36 cellular contexts compared by ENCODE assay signal in the genomic region with DNA sequence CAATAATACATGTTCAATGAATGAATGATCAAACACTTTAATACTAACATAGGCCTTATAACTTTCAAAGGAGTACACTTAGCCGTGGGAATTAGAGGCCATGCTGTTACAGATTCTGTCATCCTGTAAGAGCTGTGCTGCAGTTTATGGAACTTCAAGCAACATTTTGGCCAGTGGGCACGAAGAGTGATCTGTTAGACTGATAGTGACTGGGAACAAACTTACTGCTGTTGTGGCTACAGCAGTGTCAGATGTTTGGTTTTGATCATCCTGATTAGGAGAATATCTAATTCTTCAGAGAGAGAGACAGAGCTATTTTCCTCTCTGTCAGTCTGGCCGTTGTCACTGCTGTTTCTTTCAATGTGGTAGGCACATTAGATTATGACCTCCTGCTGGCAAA.
"Had no signal": no experiment of that assay in that cellular context is flagged by ENCODE, and none has a peak within 500 bp of the region (broad histone marks: within the 10 kb centered on the region; RNA-seq: fewer than 3 reads in every experiment).

No MANE protein-coding gene starts in this region.

- H3K4me1 ChIP-seq: adrenal gland, ascending aorta, body of pancreas, breast epithelium had no signal

- DNase-seq: activated effector memory CD4-positive, alpha-beta T cell treated with anti-CD3 and anti-CD28 coated beads, Interleukin-2, amount 50 U/mL, for 16 hours; activated effector memory CD4-positive, alpha-beta T cell treated with Interleukin-2 at 50 U/mL for 16 hours; activated gamma-delta T cell; activated gamma-delta T cell treated with Interleukin-2 at 50 U/mL for 16 hours; activated naive CD4-positive, alpha-beta T cell; activated naive CD4-positive, alpha-beta T cell treated with anti-CD3 and anti-CD28 coated beads for 36 hours; activated naive CD4-positive, alpha-beta T cell treated with anti-CD3 and anti-CD28 coated beads, Interleukin-2, amount 10 ng/mL, durations not matched to agents 7 days and 5 days; activated naive CD4-positive, alpha-beta T cell treated with anti-CD3 and anti-CD28 coated beads, Interleukin-2, amount 50 U/mL, for 16 hours; activated naive CD4-positive, alpha-beta T cell treated with Interleukin-2 at 50 U/mL for 16 hours; activated naive CD8-positive, alpha-beta T cell treated with anti-CD3 and anti-CD28 coated beads for 36 hours; activated naive CD8-positive, alpha-beta T cell treated with anti-CD3 and anti-CD28 coated beads, Interleukin-2, amount 10 ng/mL, durations not matched to agents 7 days and 5 days; activated naive CD8-positive, alpha-beta T cell treated with anti-CD3 and anti-CD28 coated beads, Interleukin-2, amount 50 U/mL, for 24 hours; activated T-cell treated with anti-CD3 and anti-CD28 coated beads, Interleukin-2, amount 50 U/mL, for 4 hours; activated T-cell treated with anti-CD3 and anti-CD28 coated beads, Interleukin-2, amount 50 U/mL, for 48 hours; activated T-cell treated with anti-CD3 and anti-CD28 coated beads, Interleukin-2, amount 50 U/mL, for 72 hours; adrenal gland; amniotic stem cell; amygdala; anterior cingulate cortex; aorta; body of pancreas; brain microvascular endothelial cell; caudate nucleus; central memory CD4-positive, alpha-beta T cell; cerebellar nuclear complex had no signal

- H3K27me3 ChIP-seq: adrenal gland, ascending aorta, body of pancreas, brain microvascular endothelial cell, breast epithelium, cardiac muscle cell had no signal

- ATAC-seq: activated naive CD4-positive, alpha-beta T cell treated with anti-CD3 and anti-CD28 coated beads, Interleukin-2, amount 50 U/mL, for 72 hours; activated naive CD8-positive, alpha-beta T cell treated with anti-CD3 and anti-CD28 coated beads, Interleukin-2, amount 50 U/mL, for 24 hours; activated T-cell treated with anti-CD3 and anti-CD28 coated beads, Interleukin-2, amount 50 U/mL, for 4 hours; activated T-cell treated with anti-CD3 and anti-CD28 coated beads, Interleukin-2, amount 50 U/mL, for 72 hours; activated T-helper 17 cell treated with anti-CD3 and anti-CD28 coated beads, Interleukin-2, amount 50 U/mL, for 72 hours; body of pancreas had no signal

- H3K4me3 Mint-ChIP-seq: activated naive CD4-positive, alpha-beta T cell treated with anti-CD3 and anti-CD28 coated beads for 36 hours; activated naive CD4-positive, alpha-beta T cell treated with anti-CD3 and anti-CD28 coated beads, Interleukin-2, amount 10 ng/mL, durations not matched to agents 7 days and 5 days; activated naive CD4-positive, alpha-beta T cell treated with anti-CD3 and anti-CD28 coated beads, Interleukin-2, amount 50 U/mL, for 24 hours; activated naive CD8-positive, alpha-beta T cell; activated naive CD8-positive, alpha-beta T cell treated with anti-CD3 and anti-CD28 coated beads for 36 hours; activated naive CD8-positive, alpha-beta T cell treated with anti-CD3 and anti-CD28 coated beads, Interleukin-2, amount 10 ng/mL, durations not matched to agents 7 days and 5 days; activated naive CD8-positive, alpha-beta T cell treated with anti-CD3 and anti-CD28 coated beads, Interleukin-2, amount 50 U/mL, for 24 hours; activated T-cell treated with anti-CD3 and anti-CD28 coated beads, Interleukin-2, amount 50 U/mL, for 4 hours; activated T-cell treated with anti-CD3 and anti-CD28 coated beads, Interleukin-2, amount 50 U/mL, for 72 hours; activated T-helper 1 cell treated with anti-CD3 and anti-CD28 coated beads, Interleukin-12 subunit alpha, Interleukin-12 subunit beta, Interleukin-2, Interleukin-4 antibody, amounts not matched to agents 30 ng/mL and 10 ng/mL and 1 ng/mL, durations not matched to agents 14 hours and 24 hours and 36 hours; activated T-helper 17 cell treated with anti-CD3 and anti-CD28 coated beads, Interleukin-2, amount 50 U/mL, for 72 hours; brain; central memory CD8-positive, alpha-beta T cell had no signal

- H3K36me3 ChIP-seq: adrenal gland, ascending aorta, brain microvascular endothelial cell, breast epithelium, cardiac muscle cell had no signal

- H3K36me3 Mint-ChIP-seq: activated naive CD4-positive, alpha-beta T cell treated with anti-CD3 and anti-CD28 coated beads, Interleukin-2, amount 10 ng/mL, durations not matched to agents 7 days and 5 days; activated naive CD4-positive, alpha-beta T cell treated with anti-CD3 and anti-CD28 coated beads, Interleukin-2, amount 50 U/mL, for 24 hours; activated naive CD4-positive, alpha-beta T cell treated with anti-CD3 and anti-CD28 coated beads, Interleukin-2, amount 50 U/mL, for 72 hours; activated naive CD8-positive, alpha-beta T cell; activated naive CD8-positive, alpha-beta T cell treated with anti-CD3 and anti-CD28 coated beads for 36 hours; activated naive CD8-positive, alpha-beta T cell treated with anti-CD3 and anti-CD28 coated beads, Interleukin-2, amount 10 ng/mL, durations not matched to agents 7 days and 5 days; brain had no signal

- H3K4me3 ChIP-seq: adrenal gland, ascending aorta, body of pancreas, breast epithelium, cardiac muscle cell had no signal

- H3K9me3 Mint-ChIP-seq: activated naive CD4-positive, alpha-beta T cell treated with anti-CD3 and anti-CD28 coated beads, Interleukin-2, amount 50 U/mL, for 24 hours; activated naive CD8-positive, alpha-beta T cell treated with anti-CD3 and anti-CD28 coated beads for 36 hours; activated naive CD8-positive, alpha-beta T cell treated with anti-CD3 and anti-CD28 coated beads, Interleukin-2, amount 10 ng/mL, durations not matched to agents 7 days and 5 days; brain had no signal

- H3K27me3 Mint-ChIP-seq: activated naive CD4-positive, alpha-beta T cell treated with anti-CD3 and anti-CD28 coated beads, Interleukin-2, amount 10 ng/mL, durations not matched to agents 7 days and 5 days; activated naive CD4-positive, alpha-beta T cell treated with anti-CD3 and anti-CD28 coated beads, Interleukin-2, amount 50 U/mL, for 24 hours; activated naive CD8-positive, alpha-beta T cell treated with anti-CD3 and anti-CD28 coated beads for 36 hours; activated naive CD8-positive, alpha-beta T cell treated with anti-CD3 and anti-CD28 coated beads, Interleukin-2, amount 10 ng/mL, durations not matched to agents 7 days and 5 days; activated naive CD8-positive, alpha-beta T cell treated with anti-CD3 and anti-CD28 coated beads, Interleukin-2, amount 50 U/mL, for 24 hours; activated T-helper 17 cell treated with anti-CD3 and anti-CD28 coated beads, Interleukin-2, amount 50 U/mL, for 72 hours; brain; central memory CD8-positive, alpha-beta T cell had no signal

- H3K4me1 Mint-ChIP-seq: activated naive CD4-positive, alpha-beta T cell treated with anti-CD3 and anti-CD28 coated beads, Interleukin-2, amount 10 ng/mL, durations not matched to agents 7 days and 5 days; activated naive CD4-positive, alpha-beta T cell treated with anti-CD3 and anti-CD28 coated beads, Interleukin-2, amount 50 U/mL, for 24 hours; activated naive CD8-positive, alpha-beta T cell treated with anti-CD3 and anti-CD28 coated beads for 36 hours; activated naive CD8-positive, alpha-beta T cell treated with anti-CD3 and anti-CD28 coated beads, Interleukin-2, amount 10 ng/mL, durations not matched to agents 7 days and 5 days; activated naive CD8-positive, alpha-beta T cell treated with anti-CD3 and anti-CD28 coated beads, Interleukin-2, amount 50 U/mL, for 24 hours; activated T-helper 17 cell treated with anti-CD3 and anti-CD28 coated beads, Interleukin-2, amount 50 U/mL, for 72 hours; central memory CD8-positive, alpha-beta T cell had no signal

- H3K9me3 ChIP-seq: adrenal gland, ascending aorta, body of pancreas, breast epithelium had no signal

- H3K27ac ChIP-seq: adrenal gland, ascending aorta, body of pancreas, brain microvascular endothelial cell, breast epithelium, cardiac muscle cell had no signal

- H3K27ac Mint-ChIP-seq: activated naive CD4-positive, alpha-beta T cell treated with anti-CD3 and anti-CD28 coated beads for 36 hours; activated naive CD4-positive, alpha-beta T cell treated with anti-CD3 and anti-CD28 coated beads, Interleukin-2, amount 10 ng/mL, durations not matched to agents 7 days and 5 days; activated naive CD4-positive, alpha-beta T cell treated with anti-CD3 and anti-CD28 coated beads, Interleukin-2, amount 50 U/mL, for 24 hours; activated naive CD4-positive, alpha-beta T cell treated with anti-CD3 and anti-CD28 coated beads, Interleukin-2, amount 50 U/mL, for 72 hours; activated naive CD8-positive, alpha-beta T cell; activated naive CD8-positive, alpha-beta T cell treated with anti-CD3 and anti-CD28 coated beads for 36 hours; activated naive CD8-positive, alpha-beta T cell treated with anti-CD3 and anti-CD28 coated beads, Interleukin-2, amount 10 ng/mL, durations not matched to agents 7 days and 5 days; activated naive CD8-positive, alpha-beta T cell treated with anti-CD3 and anti-CD28 coated beads, Interleukin-2, amount 50 U/mL, for 24 hours; activated T-cell treated with anti-CD3 and anti-CD28 coated beads, Interleukin-2, amount 50 U/mL, for 72 hours; activated T-helper 1 cell treated with anti-CD3 and anti-CD28 coated beads, Interleukin-12 subunit alpha, Interleukin-12 subunit beta, Interleukin-2, Interleukin-4 antibody, amounts not matched to agents 30 ng/mL and 10 ng/mL and 1 ng/mL, durations not matched to agents 14 hours and 24 hours and 36 hours; activated T-helper 17 cell treated with anti-CD3 and anti-CD28 coated beads, Interleukin-2, amount 50 U/mL, for 72 hours; activated T-helper 2 cell treated with anti-CD3 and anti-CD28 coated beads, Interferon-gamma antibody, Interleukin-2, Interleukin-4, amounts not matched to agents 10 μg/mL and 5 μg/mL and 100 μg/mL, durations not matched to agents 14 hours and 24 hours and 36 hours; brain had no signal
